Comparison of ENCODE assay signal across 17 cellular contexts in genomic region chr12:44788731-44789130, GRCh38.
DNase-seq lines count a peak whose midpoint lies in the region; ATAC-seq and TF ChIP-seq lines count a peak whose summit lies in the region.
"Had no signal": no experiment of that assay in that cellular context is flagged by ENCODE, and none has a peak within 500 bp of the region (broad histone marks: within the 10 kb centered on the region; RNA-seq: fewer than 3 reads in every experiment).

No MANE protein-coding gene starts in this region.

- H3K36me3 ChIP-seq in neural progenitor cell, result peaks cover 19% of the 10 kb centered on the region
- H3K36me3 ChIP-seq: BLaER1 had no signal

- peak overlapping the region; percentile 9 to 28 for H3K27ac Mint-ChIP-seq in stimulated activated naive CD8-positive, alpha-beta T cell treated with anti-CD3 and anti-CD28 coated beads, Interleukin-15, amount 100 ng/mL, for 72 hours
- H3K27ac Mint-ChIP-seq in activated naive CD8-positive, alpha-beta T cell treated with anti-CD3 and anti-CD28 coated beads, Interleukin-2, amount 50 U/mL, for 24 hours, result peak overlapping the region; percentile 23
- H3K27ac Mint-ChIP-seq in neural progenitor cell, result peak overlapping the region; percentile 58
- H3K27ac Mint-ChIP-seq: HFFc6 had no signal

- no peak for DNase-seq in stimulated activated naive CD8-positive, alpha-beta T cell treated with anti-CD3 and anti-CD28 coated beads, Interleukin-15, amount 100 ng/mL, for 72 hours
- no peak for DNase-seq in stimulated activated naive CD8-positive, alpha-beta T cell treated with anti-CD3 and anti-CD28 coated beads, Interleukin-15, Interleukin-2, amounts not matched to agents 100 U/mL and 50 U/mL, for 24 hours
- DNase-seq in activated naive CD8-positive, alpha-beta T cell treated with anti-CD3 and anti-CD28 coated beads, Interleukin-2, amount 50 U/mL, for 24 hours, result no peak
- no peak for DNase-seq in neural progenitor cell (ENCODE audit: low spot score)
- no peak for DNase-seq in RPMI8226
- no peak for DNase-seq in left colon
- DNase-seq: AML-193, Calu3, DMS79, HCEC 1CT, HFFc6 had no signal

- H3F3A ChIP-seq in neural progenitor cell (ENCODE audit: low read depth), result no peaks in the 10 kb centered on the region

- H2AFZ ChIP-seq in neural progenitor cell (replicated peaks), result no peak overlapping the region

- ATAC-seq in stimulated activated naive CD8-positive, alpha-beta T cell treated with anti-CD3 and anti-CD28 coated beads, Interleukin-15, amount 100 ng/mL, for 72 hours, result no peak
- no peak for ATAC-seq in stimulated activated naive CD8-positive, alpha-beta T cell treated with anti-CD3 and anti-CD28 coated beads, Interleukin-15, Interleukin-2, amounts not matched to agents 100 U/mL and 50 U/mL, for 24 hours
- no peak for ATAC-seq in activated naive CD8-positive, alpha-beta T cell treated with anti-CD3 and anti-CD28 coated beads, Interleukin-2, amount 50 U/mL, for 24 hours
- ATAC-seq in GM19351 (IDR thresholded peaks at IDR 0.05; ENCODE audit: unreplicated experiment) (no peak), left colon (no peak), GM21515 (IDR thresholded peaks at IDR 0.05; ENCODE audit: unreplicated experiment) (no peak)
- ATAC-seq: GM12878 had no signal

- H3K79me2 ChIP-seq in neural progenitor cell (ENCODE audit: low read depth), result peaks cover 31% of the 10 kb centered on the region

- H3K4me1 ChIP-seq in neural progenitor cell, result no peaks in the 10 kb centered on the region

- no peak overlapping the region for H3K4me3 ChIP-seq in neural progenitor cell
- H3K4me3 ChIP-seq: BLaER1, GM12878 had no signal

- H3K9ac ChIP-seq in neural progenitor cell, result no peak overlapping the region
- H3K9ac ChIP-seq: BLaER1 had no signal

- no peak overlapping the region for H3K27ac ChIP-seq in neural progenitor cell
- H3K27ac ChIP-seq: 22Rv1, BLaER1, HL-60 had no signal

- no peak for TF ChIP-seq CTCF in neural progenitor cell (IDR thresholded peaks at IDR 0.05)

- no peaks in the 10 kb centered on the region for H3K27me3 ChIP-seq in neural progenitor cell
- H3K27me3 ChIP-seq: BLaER1 had no signal

- peaks cover 64% of the 10 kb centered on the region for H3K4me1 Mint-ChIP-seq in stimulated activated naive CD8-positive, alpha-beta T cell treated with anti-CD3 and anti-CD28 coated beads, Interleukin-15, amount 100 ng/mL, for 72 hours
- H3K4me1 Mint-ChIP-seq in activated naive CD8-positive, alpha-beta T cell treated with anti-CD3 and anti-CD28 coated beads, Interleukin-2, amount 50 U/mL, for 24 hours, result peaks cover 33% of the 10 kb centered on the region
- H3K4me1 Mint-ChIP-seq in neural progenitor cell, result no peaks in the 10 kb centered on the region

- H3K9me3 ChIP-seq in neural progenitor cell (ENCODE audit: low read depth), result no peaks in the 10 kb centered on the region
- H3K9me3 ChIP-seq: BLaER1 had no signal

- peaks cover 27% of the 10 kb centered on the region for H3K36me3 Mint-ChIP-seq in activated naive CD8-positive, alpha-beta T cell treated with anti-CD3 and anti-CD28 coated beads, Interleukin-2, amount 50 U/mL, for 24 hours (ENCODE audit: low read depth)
- peaks cover 68% of the 10 kb centered on the region for H3K36me3 Mint-ChIP-seq in neural progenitor cell

- H4K20me1 ChIP-seq in neural progenitor cell (ENCODE audit: low read depth), result no peaks in the 10 kb centered on the region
- H4K20me1 ChIP-seq: BLaER1 had no signal

- no peaks in the 10 kb centered on the region for H3K27me3 Mint-ChIP-seq in stimulated activated naive CD8-positive, alpha-beta T cell treated with anti-CD3 and anti-CD28 coated beads, Interleukin-15, amount 100 ng/mL, for 72 hours
- no peaks in the 10 kb centered on the region for H3K27me3 Mint-ChIP-seq in activated naive CD8-positive, alpha-beta T cell treated with anti-CD3 and anti-CD28 coated beads, Interleukin-2, amount 50 U/mL, for 24 hours
- no peaks in the 10 kb centered on the region for H3K27me3 Mint-ChIP-seq in neural progenitor cell (ENCODE audit: insufficient read depth, low read depth)

- peaks cover 18 to 21% of the 10 kb centered on the region in 2 donors for H3K9me3 Mint-ChIP-seq in stimulated activated naive CD8-positive, alpha-beta T cell treated with anti-CD3 and anti-CD28 coated beads, Interleukin-15, amount 100 ng/mL, for 72 hours
- H3K9me3 Mint-ChIP-seq in activated naive CD8-positive, alpha-beta T cell treated with anti-CD3 and anti-CD28 coated beads, Interleukin-2, amount 50 U/mL, for 24 hours, result peaks cover 4% of the 10 kb centered on the region
- peaks cover 76% of the 10 kb centered on the region for H3K9me3 Mint-ChIP-seq in neural progenitor cell

- H3K4me3 Mint-ChIP-seq in stimulated activated naive CD8-positive, alpha-beta T cell treated with anti-CD3 and anti-CD28 coated beads, Interleukin-15, amount 100 ng/mL, for 72 hours, result no peak overlapping the region
- no peak overlapping the region for H3K4me3 Mint-ChIP-seq in activated naive CD8-positive, alpha-beta T cell treated with anti-CD3 and anti-CD28 coated beads, Interleukin-2, amount 50 U/mL, for 24 hours
- no peak overlapping the region for H3K4me3 Mint-ChIP-seq in neural progenitor cell
- H3K4me3 Mint-ChIP-seq: HFFc6 had no signal

- no peak overlapping the region for H3K4me2 ChIP-seq in neural progenitor cell
- H3K4me2 ChIP-seq: BLaER1 had no signal

- intact Hi-C loops in left colon (cut with DNase I, micrococcal nuclease), result no loop called here
